In the genomic region with DNA sequence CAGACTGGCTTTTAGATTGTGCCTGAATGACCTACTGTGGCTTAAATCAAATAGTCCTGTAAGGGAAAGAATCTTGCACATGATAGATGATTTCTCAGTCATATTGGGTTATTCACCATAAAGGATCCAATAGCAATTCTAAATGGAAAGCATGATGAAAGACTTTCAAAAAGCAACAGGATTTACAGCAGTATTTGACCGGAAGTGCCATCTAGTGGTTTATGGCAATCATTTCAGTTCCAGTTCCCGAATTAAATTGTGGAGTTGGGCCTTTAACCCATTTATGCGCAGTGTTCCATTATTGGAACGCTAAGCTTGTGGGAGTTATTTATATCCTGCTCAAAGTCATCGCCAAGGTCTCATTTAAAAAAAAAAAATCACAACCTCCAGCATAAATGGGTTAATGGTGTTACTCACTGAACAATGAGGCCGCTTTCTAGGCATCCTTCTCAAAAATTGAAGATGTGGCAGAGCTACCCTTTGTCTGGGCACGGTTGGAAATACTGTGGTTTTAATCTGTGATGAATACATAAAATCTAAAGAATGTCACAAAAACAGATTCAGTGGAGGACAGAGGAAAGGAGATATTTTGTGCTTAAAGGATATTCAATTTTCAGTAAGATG, we compare ENCODE assay signal across 8 cellular contexts.
DNase-seq lines count a peak whose midpoint lies in the region; ATAC-seq and TF ChIP-seq lines count a peak whose summit lies in the region.

No MANE protein-coding gene starts in this region.

- TF ChIP-seq CTCF in astrocyte of the cerebellum (IDR thresholded peaks at IDR 0.05; ENCODE audit: low read depth, low read length, missing control alignments) (peak; percentile 60), upper lobe of left lung (IDR thresholded peaks at IDR 0.05) (peak; percentile 28 to 76 (median 57))

- peaks cover 0 to 12% (median 0%) of the 10 kb centered on the region in 4 donors for H3K4me1 ChIP-seq in upper lobe of left lung

- TF ChIP-seq EP300 in upper lobe of left lung (IDR thresholded peaks at IDR 0.05), result no peak

- 58 to 63% methylated on average over 7 of the region's 7 CpGs for WGBS in upper lobe of left lung, 2 donors

- H3K36me3 ChIP-seq in upper lobe of left lung, result peaks cover 0 to 11% (median 0%) of the 10 kb centered on the region in 4 donors

- H3K27ac ChIP-seq in upper lobe of left lung, result no peak overlapping the region

- DNase-seq in NCI-H510A treated with DMSO at 0.1 percent for 48 hours (lab: John Stamatoyannopoulos, UW) (peak; percentile 0), NCI-H510A (lab: John Stamatoyannopoulos, UW) (no peak), NCI-H2107 (lab: John Stamatoyannopoulos, UW) (peak; percentile 12), astrocyte of the cerebellum (ENCODE audit: low read depth) (peak; percentile 58), iPS-NIHi11 (ENCODE audit: low spot score) (peak; percentile 35), upper lobe of left lung (no peak)

- H3K9me3 ChIP-seq in upper lobe of left lung, result no peaks in the 10 kb centered on the region

- in situ Hi-C loops in astrocyte of the cerebellum (cut with HindIII; ENCODE audit: low sequenced_read_pairs), result loop anchor here (10.0 kb wide), 1 partner anchor 201 kb away; no protein-coding TSS in a partner anchor

- TF ChIP-seq POLR2A in upper lobe of left lung (IDR thresholded peaks at IDR 0.05), result no peak

- H3K27me3 ChIP-seq in upper lobe of left lung, result no peaks in the 10 kb centered on the region

- H3K4me3 ChIP-seq in astrocyte of the cerebellum (ENCODE audit: low read depth, low read length), result no peak overlapping the region
- no peak overlapping the region for H3K4me3 ChIP-seq in upper lobe of left lung

- ATAC-seq in upper lobe of left lung (ENCODE audit: low FRiP score in 2 of 2) (no peak), HG02763 (IDR thresholded peaks at IDR 0.05; ENCODE audit: unreplicated experiment) (no peak), HG03135 (IDR thresholded peaks at IDR 0.05; ENCODE audit: unreplicated experiment) (no peak)

Comparison
In these comparisons a context has a peak if more than half of its experiments do, and no peak if none do; other contexts are left out.
1. DNase-seq: peak in NCI-H510A treated with DMSO at 0.1 percent for 48 hours (single experiment), NCI-H2107 (single experiment), astrocyte of the cerebellum (single experiment) and iPS-NIHi11 (single experiment); none in NCI-H510A (single experiment) and upper lobe of left lung (0 of 2).